1 cellular context compared by ENCODE assay signal in the genomic region with DNA sequence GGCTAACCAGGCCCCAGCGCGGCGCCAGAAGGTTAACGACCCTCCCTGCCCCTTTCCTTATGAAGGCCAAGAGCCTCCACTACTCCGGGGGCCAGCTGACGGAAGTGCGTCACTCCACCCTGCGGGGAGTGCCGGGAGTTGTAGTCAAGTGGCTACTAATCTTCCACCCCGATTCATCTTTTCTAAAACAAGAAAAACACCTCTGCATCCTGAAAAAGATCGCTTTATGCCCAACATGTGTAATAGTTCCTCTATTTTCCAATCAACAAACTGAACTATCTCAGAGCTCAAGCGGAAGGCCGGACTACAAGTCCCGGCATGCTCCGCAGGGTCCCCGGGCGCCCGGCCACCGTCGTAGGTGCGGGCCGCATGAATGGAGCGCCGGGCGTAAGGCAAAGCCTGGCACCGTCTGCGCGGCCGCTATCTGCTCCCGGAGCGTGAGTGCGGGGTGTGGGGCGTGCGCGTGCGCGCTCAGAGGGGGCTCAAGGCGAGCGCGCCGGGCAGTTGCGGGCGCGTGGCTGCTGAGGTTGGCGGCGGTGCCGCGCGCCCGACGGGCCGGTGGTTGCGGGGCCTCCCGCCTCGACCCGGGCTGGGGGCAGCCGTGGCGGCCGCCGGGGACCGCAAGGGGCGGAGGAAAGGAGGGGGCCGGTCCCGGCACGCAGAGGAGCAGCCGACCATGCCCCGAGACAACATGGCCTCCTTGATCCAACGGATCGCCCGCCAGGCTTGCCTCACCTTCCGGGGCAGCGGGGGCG.
TF ChIP-seq lines count a peak whose summit lies in the region.

A gene (plus strand): TSS at position 337 of the 755 bp plus-strand sequence. CDS start 340 bp downstream, at position 677.

TF ChIP-seq in HepG2, 621 proteins besides CTCF, POLR2A, EP300 and RAD21 (continued from another document and continues in another):
- TF ChIP-seq, protein P1, sequence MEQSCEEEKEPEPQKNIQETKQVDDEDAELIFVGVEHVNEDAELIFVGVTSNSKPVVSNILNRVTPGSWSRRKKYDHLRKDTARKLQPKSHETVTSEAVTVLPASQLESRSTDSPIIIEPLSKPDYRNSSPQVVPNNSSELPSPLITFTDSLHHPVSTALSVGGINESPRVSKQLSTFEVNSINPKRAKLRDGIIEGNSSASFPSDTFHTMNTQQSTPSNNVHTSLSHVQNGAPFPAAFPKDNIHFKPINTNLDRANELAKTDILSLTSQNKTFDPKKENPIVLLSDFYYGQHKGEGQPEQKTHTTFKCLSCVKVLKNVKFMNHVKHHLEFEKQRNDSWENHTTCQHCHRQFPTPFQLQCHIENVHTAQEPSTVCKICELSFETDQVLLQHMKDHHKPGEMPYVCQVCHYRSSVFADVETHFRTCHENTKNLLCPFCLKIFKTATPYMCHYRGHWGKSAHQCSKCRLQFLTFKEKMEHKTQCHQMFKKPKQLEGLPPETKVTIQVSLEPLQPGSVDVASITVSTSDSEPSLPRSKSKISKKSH (CRISPR knock-in tag; IDR thresholded peaks at IDR 0.05; ENCODE audit: borderline replicate concordance), result no peak
- TF ChIP-seq ZNF577 (CRISPR knock-in tag; IDR thresholded peaks at IDR 0.05; ENCODE audit: borderline replicate concordance, low read depth), result no peak
- TF ChIP-seq ZNF839 (CRISPR knock-in tag; IDR thresholded peaks at IDR 0.05; ENCODE audit: borderline replicate concordance), result no peak
- TF ChIP-seq, protein P2, sequence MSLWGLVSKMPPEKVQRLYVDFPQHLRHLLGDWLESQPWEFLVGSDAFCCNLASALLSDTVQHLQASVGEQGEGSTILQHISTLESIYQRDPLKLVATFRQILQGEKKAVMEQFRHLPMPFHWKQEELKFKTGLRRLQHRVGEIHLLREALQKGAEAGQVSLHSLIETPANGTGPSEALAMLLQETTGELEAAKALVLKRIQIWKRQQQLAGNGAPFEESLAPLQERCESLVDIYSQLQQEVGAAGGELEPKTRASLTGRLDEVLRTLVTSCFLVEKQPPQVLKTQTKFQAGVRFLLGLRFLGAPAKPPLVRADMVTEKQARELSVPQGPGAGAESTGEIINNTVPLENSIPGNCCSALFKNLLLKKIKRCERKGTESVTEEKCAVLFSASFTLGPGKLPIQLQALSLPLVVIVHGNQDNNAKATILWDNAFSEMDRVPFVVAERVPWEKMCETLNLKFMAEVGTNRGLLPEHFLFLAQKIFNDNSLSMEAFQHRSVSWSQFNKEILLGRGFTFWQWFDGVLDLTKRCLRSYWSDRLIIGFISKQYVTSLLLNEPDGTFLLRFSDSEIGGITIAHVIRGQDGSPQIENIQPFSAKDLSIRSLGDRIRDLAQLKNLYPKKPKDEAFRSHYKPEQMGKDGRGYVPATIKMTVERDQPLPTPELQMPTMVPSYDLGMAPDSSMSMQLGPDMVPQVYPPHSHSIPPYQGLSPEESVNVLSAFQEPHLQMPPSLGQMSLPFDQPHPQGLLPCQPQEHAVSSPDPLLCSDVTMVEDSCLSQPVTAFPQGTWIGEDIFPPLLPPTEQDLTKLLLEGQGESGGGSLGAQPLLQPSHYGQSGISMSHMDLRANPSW (CRISPR knock-in tag; IDR thresholded peaks at IDR 0.05; ENCODE audit: borderline replicate concordance), result no peak
- TF ChIP-seq, protein P3, sequence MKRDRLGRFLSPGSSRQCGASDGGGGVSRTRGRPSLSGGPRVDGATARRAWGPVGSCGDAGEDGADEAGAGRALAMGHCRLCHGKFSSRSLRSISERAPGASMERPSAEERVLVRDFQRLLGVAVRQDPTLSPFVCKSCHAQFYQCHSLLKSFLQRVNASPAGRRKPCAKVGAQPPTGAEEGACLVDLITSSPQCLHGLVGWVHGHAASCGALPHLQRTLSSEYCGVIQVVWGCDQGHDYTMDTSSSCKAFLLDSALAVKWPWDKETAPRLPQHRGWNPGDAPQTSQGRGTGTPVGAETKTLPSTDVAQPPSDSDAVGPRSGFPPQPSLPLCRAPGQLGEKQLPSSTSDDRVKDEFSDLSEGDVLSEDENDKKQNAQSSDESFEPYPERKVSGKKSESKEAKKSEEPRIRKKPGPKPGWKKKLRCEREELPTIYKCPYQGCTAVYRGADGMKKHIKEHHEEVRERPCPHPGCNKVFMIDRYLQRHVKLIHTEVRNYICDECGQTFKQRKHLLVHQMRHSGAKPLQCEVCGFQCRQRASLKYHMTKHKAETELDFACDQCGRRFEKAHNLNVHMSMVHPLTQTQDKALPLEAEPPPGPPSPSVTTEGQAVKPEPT (CRISPR knock-in tag; IDR thresholded peaks at IDR 0.05; ENCODE audit: low read depth), result no peak
- TF ChIP-seq, protein P4, sequence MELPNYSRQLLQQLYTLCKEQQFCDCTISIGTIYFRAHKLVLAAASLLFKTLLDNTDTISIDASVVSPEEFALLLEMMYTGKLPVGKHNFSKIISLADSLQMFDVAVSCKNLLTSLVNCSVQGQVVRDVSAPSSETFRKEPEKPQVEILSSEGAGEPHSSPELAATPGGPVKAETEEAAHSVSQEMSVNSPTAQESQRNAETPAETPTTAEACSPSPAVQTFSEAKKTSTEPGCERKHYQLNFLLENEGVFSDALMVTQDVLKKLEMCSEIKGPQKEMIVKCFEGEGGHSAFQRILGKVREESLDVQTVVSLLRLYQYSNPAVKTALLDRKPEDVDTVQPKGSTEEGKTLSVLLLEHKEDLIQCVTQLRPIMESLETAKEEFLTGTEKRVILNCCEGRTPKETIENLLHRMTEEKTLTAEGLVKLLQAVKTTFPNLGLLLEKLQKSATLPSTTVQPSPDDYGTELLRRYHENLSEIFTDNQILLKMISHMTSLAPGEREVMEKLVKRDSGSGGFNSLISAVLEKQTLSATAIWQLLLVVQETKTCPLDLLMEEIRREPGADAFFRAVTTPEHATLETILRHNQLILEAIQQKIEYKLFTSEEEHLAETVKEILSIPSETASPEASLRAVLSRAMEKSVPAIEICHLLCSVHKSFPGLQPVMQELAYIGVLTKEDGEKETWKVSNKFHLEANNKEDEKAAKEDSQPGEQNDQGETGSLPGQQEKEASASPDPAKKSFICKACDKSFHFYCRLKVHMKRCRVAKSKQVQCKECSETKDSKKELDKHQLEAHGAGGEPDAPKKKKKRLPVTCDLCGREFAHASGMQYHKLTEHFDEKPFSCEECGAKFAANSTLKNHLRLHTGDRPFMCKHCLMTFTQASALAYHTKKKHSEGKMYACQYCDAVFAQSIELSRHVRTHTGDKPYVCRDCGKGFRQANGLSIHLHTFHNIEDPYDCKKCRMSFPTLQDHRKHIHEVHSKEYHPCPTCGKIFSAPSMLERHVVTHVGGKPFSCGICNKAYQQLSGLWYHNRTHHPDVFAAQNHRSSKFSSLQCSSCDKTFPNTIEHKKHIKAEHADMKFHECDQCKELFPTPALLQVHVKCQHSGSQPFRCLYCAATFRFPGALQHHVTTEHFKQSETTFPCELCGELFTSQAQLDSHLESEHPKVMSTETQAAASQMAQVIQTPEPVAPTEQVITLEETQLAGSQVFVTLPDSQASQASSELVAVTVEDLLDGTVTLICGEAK (IDR thresholded peaks at IDR 0.05), result no peak
- TF ChIP-seq, protein P4 (CRISPR knock-in tag; IDR thresholded peaks at IDR 0.05), result peak; percentile 22; the same call in 1 of the 2 replicates
- peak; percentile 88 for TF ChIP-seq ZNF317 (CRISPR knock-in tag; IDR thresholded peaks at IDR 0.05)
- TF ChIP-seq SP140L (CRISPR knock-in tag; IDR thresholded peaks at IDR 0.05; ENCODE audit: borderline replicate concordance), result no peak
- no peak for TF ChIP-seq ZNF550 (CRISPR knock-in tag; IDR thresholded peaks at IDR 0.05; ENCODE audit: borderline replicate concordance)
- TF ChIP-seq ZNF644 (CRISPR knock-in tag; IDR thresholded peaks at IDR 0.05; ENCODE audit: low read depth), result no peak
- TF ChIP-seq PITX1 (CRISPR knock-in tag; IDR thresholded peaks at IDR 0.05), result peak; percentile 25; the same call in 1 of the 2 replicates
- peak; percentile 76; the same call in 1 of the 2 replicates for TF ChIP-seq KDM5A (IDR thresholded peaks at IDR 0.05; ENCODE audit: borderline replicate concordance, low read length)
- no peak; the same call in 1 of the 2 replicates for TF ChIP-seq RFXAP (CRISPR knock-in tag; IDR thresholded peaks at IDR 0.05; ENCODE audit: borderline replicate concordance)
- no peak; the same call in 1 of the 2 replicates for TF ChIP-seq ZNF138 (CRISPR knock-in tag; IDR thresholded peaks at IDR 0.05; ENCODE audit: low read depth)
- no peak for TF ChIP-seq TRIM24 (CRISPR knock-in tag; IDR thresholded peaks at IDR 0.05)
- TF ChIP-seq U2AF1 (optimal IDR thresholded peaks at IDR 0.05; ENCODE audit: low read depth, low read length), result no peak
- TF ChIP-seq, protein P5, sequence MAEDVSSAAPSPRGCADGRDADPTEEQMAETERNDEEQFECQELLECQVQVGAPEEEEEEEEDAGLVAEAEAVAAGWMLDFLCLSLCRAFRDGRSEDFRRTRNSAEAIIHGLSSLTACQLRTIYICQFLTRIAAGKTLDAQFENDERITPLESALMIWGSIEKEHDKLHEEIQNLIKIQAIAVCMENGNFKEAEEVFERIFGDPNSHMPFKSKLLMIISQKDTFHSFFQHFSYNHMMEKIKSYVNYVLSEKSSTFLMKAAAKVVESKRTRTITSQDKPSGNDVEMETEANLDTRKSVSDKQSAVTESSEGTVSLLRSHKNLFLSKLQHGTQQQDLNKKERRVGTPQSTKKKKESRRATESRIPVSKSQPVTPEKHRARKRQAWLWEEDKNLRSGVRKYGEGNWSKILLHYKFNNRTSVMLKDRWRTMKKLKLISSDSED (CRISPR knock-in tag; IDR thresholded peaks at IDR 0.05), result no peak
- TF ChIP-seq MIER3 (CRISPR knock-in tag; IDR thresholded peaks at IDR 0.05; ENCODE audit: borderline replicate concordance), result peak; percentile 33; the same call in 1 of the 2 replicates
- TF ChIP-seq BCL6 (CRISPR knock-in tag; IDR thresholded peaks at IDR 0.05), result no peak
- no peak for TF ChIP-seq ZNF775 (CRISPR knock-in tag; IDR thresholded peaks at IDR 0.05; ENCODE audit: borderline replicate concordance)
- TF ChIP-seq, protein P6, sequence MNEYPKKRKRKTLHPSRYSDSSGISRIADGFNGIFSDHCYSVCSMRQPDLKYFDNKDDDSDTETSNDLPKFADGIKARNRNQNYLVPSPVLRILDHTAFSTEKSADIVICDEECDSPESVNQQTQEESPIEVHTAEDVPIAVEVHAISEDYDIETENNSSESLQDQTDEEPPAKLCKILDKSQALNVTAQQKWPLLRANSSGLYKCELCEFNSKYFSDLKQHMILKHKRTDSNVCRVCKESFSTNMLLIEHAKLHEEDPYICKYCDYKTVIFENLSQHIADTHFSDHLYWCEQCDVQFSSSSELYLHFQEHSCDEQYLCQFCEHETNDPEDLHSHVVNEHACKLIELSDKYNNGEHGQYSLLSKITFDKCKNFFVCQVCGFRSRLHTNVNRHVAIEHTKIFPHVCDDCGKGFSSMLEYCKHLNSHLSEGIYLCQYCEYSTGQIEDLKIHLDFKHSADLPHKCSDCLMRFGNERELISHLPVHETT (CRISPR knock-in tag; conservative IDR thresholded peaks at IDR 0.05), result peak; percentile 45; the same call in 1 of the 2 replicates
- TF ChIP-seq, protein P7, sequence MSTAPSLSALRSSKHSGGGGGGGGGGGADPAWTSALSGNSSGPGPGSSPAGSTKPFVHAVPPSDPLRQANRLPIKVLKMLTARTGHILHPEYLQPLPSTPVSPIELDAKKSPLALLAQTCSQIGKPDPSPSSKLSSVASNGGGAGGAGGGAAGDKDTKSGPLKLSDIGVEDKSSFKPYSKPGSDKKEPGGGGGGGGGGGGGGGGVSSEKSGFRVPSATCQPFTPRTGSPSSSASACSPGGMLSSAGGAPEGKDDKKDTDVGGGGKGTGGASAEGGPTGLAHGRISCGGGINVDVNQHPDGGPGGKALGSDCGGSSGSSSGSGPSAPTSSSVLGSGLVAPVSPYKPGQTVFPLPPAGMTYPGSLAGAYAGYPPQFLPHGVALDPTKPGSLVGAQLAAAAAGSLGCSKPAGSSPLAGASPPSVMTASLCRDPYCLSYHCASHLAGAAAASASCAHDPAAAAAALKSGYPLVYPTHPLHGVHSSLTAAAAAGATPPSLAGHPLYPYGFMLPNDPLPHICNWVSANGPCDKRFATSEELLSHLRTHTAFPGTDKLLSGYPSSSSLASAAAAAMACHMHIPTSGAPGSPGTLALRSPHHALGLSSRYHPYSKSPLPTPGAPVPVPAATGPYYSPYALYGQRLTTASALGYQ (CRISPR knock-in tag; IDR thresholded peaks at IDR 0.05), result no peak
- TF ChIP-seq, protein P8, sequence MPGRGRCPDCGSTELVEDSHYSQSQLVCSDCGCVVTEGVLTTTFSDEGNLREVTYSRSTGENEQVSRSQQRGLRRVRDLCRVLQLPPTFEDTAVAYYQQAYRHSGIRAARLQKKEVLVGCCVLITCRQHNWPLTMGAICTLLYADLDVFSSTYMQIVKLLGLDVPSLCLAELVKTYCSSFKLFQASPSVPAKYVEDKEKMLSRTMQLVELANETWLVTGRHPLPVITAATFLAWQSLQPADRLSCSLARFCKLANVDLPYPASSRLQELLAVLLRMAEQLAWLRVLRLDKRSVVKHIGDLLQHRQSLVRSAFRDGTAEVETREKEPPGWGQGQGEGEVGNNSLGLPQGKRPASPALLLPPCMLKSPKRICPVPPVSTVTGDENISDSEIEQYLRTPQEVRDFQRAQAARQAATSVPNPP (CRISPR knock-in tag; IDR thresholded peaks at IDR 0.05), result no peak
- TF ChIP-seq ZNF749 (CRISPR knock-in tag; IDR thresholded peaks at IDR 0.05; ENCODE audit: borderline replicate concordance), result no peak
- TF ChIP-seq SETDB1 (CRISPR knock-in tag; IDR thresholded peaks at IDR 0.05; ENCODE audit: borderline replicate concordance), result no peak
- TF ChIP-seq, protein P9, sequence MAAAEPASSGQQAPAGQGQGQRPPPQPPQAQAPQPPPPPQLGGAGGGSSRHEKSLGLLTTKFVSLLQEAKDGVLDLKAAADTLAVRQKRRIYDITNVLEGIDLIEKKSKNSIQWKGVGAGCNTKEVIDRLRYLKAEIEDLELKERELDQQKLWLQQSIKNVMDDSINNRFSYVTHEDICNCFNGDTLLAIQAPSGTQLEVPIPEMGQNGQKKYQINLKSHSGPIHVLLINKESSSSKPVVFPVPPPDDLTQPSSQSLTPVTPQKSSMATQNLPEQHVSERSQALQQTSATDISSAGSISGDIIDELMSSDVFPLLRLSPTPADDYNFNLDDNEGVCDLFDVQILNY (CRISPR knock-in tag; conservative IDR thresholded peaks at IDR 0.05), result no peak
